In the genomic region with DNA sequence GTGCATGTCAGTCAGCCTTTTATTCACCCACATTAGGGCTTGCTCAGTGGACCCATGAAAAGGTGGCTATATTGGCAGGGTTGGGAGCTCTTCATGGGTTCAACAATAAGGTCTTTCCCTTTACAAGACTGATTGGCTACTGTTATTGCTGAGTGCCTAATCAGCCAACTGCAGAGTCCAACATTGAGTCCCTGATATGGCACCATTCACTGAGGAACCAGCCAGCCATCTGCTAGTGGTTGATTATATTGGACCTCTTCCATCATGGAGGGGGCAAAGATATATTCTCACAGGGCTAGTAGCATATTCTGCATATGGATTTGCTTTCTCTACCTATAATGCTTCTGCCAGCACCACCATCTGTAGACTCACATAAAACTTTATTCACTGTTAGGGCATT, we compare ENCODE assay signal across 15 cellular contexts.
DNase-seq lines count a peak whose midpoint lies in the region; ATAC-seq lines count a peak whose summit lies in the region.
"Had no signal": no experiment of that assay in that cellular context is flagged by ENCODE, and none has a peak within 500 bp of the region (broad histone marks: within the 10 kb centered on the region; RNA-seq: fewer than 3 reads in every experiment).

No MANE protein-coding gene starts in this region.

- peaks cover 3 to 12% of the 10 kb centered on the region in 2 donors for H3K4me1 Mint-ChIP-seq in effector memory CD8-positive, alpha-beta T cell (ENCODE audit: low read depth in 2 of 2)
- peaks cover 7% of the 10 kb centered on the region for H3K4me1 Mint-ChIP-seq in T-helper 2 cell treated with Interferon-gamma antibody and Interleukin-4, amounts not matched to agents 5 μg/mL and 100 μg/mL, for 36 hours (ENCODE audit: low read depth)
- H3K4me1 Mint-ChIP-seq: CD14-positive monocyte had no signal

- H3K27ac Mint-ChIP-seq in effector memory CD8-positive, alpha-beta T cell: no peak overlapping the region
- H3K27ac Mint-ChIP-seq in T-helper 2 cell treated with Interferon-gamma antibody and Interleukin-4, amounts not matched to agents 5 μg/mL and 100 μg/mL, for 36 hours: no peak overlapping the region
- H3K27ac Mint-ChIP-seq: CD4-positive, alpha-beta memory T cell had no signal

- peaks cover 4% of the 10 kb centered on the region for H3K36me3 Mint-ChIP-seq in effector memory CD8-positive, alpha-beta T cell (ENCODE audit: insufficient read depth)
- H3K36me3 Mint-ChIP-seq in T-helper 2 cell treated with Interferon-gamma antibody and Interleukin-4, amounts not matched to agents 5 μg/mL and 100 μg/mL, for 36 hours (ENCODE audit: low read depth): peaks cover 7% of the 10 kb centered on the region

- ATAC-seq in HG03439 (IDR thresholded peaks at IDR 0.05; ENCODE audit: unreplicated experiment) (no peak), HG03280 (IDR thresholded peaks at IDR 0.05; ENCODE audit: unreplicated experiment) (no peak)
- no peak for ATAC-seq in effector memory CD8-positive, alpha-beta T cell (replicated peaks)

- H3K4me3 Mint-ChIP-seq in effector memory CD8-positive, alpha-beta T cell: no peak overlapping the region
- H3K4me3 Mint-ChIP-seq in T-helper 2 cell treated with Interferon-gamma antibody and Interleukin-4, amounts not matched to agents 5 μg/mL and 100 μg/mL, for 36 hours: no peak overlapping the region
- H3K4me3 Mint-ChIP-seq: CD14-positive monocyte; CD4-positive, alpha-beta memory T cell had no signal

- H3K9me3 Mint-ChIP-seq in effector memory CD8-positive, alpha-beta T cell: no peaks in the 10 kb centered on the region
- H3K9me3 Mint-ChIP-seq in T-helper 2 cell treated with Interferon-gamma antibody and Interleukin-4, amounts not matched to agents 5 μg/mL and 100 μg/mL, for 36 hours: no peaks in the 10 kb centered on the region
- H3K9me3 Mint-ChIP-seq: CD4-positive, alpha-beta memory T cell had no signal

- H3K27me3 Mint-ChIP-seq in effector memory CD8-positive, alpha-beta T cell: no peaks in the 10 kb centered on the region
- no peaks in the 10 kb centered on the region for H3K27me3 Mint-ChIP-seq in T-helper 2 cell treated with Interferon-gamma antibody and Interleukin-4, amounts not matched to agents 5 μg/mL and 100 μg/mL, for 36 hours (ENCODE audit: low read depth)
- H3K27me3 Mint-ChIP-seq: CD4-positive, alpha-beta memory T cell had no signal

- peak; percentile 77 for DNase-seq in DMS 273 treated with DMSO at 0.1 percent for 48 hours (lab: John Stamatoyannopoulos, UW)
- peak; percentile 13 for DNase-seq in NCI-H1694 (lab: John Stamatoyannopoulos, UW)
- peak; percentile 57 for DNase-seq in OCI-M1 (lab: John Stamatoyannopoulos, UW)
- peak; percentile 27 for DNase-seq in cerebellar cortex (ENCODE audit: low spot score)
- DNase-seq in effector memory CD8-positive, alpha-beta T cell: no peak
- no peak for DNase-seq in T-helper 2 cell treated with Interferon-gamma antibody and Interleukin-4, amounts not matched to agents 5 μg/mL and 100 μg/mL, for 36 hours (ENCODE audit: low spot score)
- DNase-seq: 8988T; CD4-positive, alpha-beta memory T cell; DMS53; DND-41; EL; GM23248 had no signal

Comparison
In these comparisons a context has a peak if more than half of its experiments do, and no peak if none do; other contexts are left out.
1. DNase-seq: peak in DMS 273 treated with DMSO at 0.1 percent for 48 hours (single experiment), NCI-H1694 (single experiment), OCI-M1 (single experiment) and cerebellar cortex (single experiment); none in effector memory CD8-positive, alpha-beta T cell (0 of 3) and T-helper 2 cell treated with Interferon-gamma antibody and Interleukin-4, amounts not matched to agents 5 μg/mL and 100 μg/mL, for 36 hours (single experiment).